Comparison of ENCODE assay signal across 17 cellular contexts in genomic region chr1:222136869-222137268, GRCh38.
DNase-seq lines count a peak whose midpoint lies in the region; ATAC-seq, FAIRE-seq and TF ChIP-seq lines count a peak whose summit lies in the region.
"Had no signal": no experiment of that assay in that cellular context is flagged by ENCODE, and none has a peak within 500 bp of the region (broad histone marks: within the 10 kb centered on the region; RNA-seq: fewer than 3 reads in every experiment).

No MANE protein-coding gene starts in this region.

- no peak for TF ChIP-seq CTCF in LNCaP clone FGC (IDR thresholded peaks at IDR 0.05; ENCODE audit: control insufficient read depth, extremely low read depth, insufficient read depth)
- TF ChIP-seq CTCF in epithelial cell of esophagus (IDR thresholded peaks at IDR 0.05; ENCODE audit: insufficient read depth, low read depth, low read length, missing control alignments), result no peak
- TF ChIP-seq CTCF in pancreas (IDR thresholded peaks at IDR 0.05), result no peak

- H3K9me3 Mint-ChIP-seq in activated naive CD8-positive, alpha-beta T cell treated with anti-CD3 and anti-CD28 coated beads for 36 hours, result peaks cover 4% of the 10 kb centered on the region

- intact Hi-C loops in pancreas (cut with DNase I), result no loop called here

- H3K9me3 ChIP-seq in pancreas, result no peaks in the 10 kb centered on the region

- no peak overlapping the region for H3K4me3 Mint-ChIP-seq in activated naive CD8-positive, alpha-beta T cell treated with anti-CD3 and anti-CD28 coated beads for 36 hours
- H3K4me3 Mint-ChIP-seq: CD14-positive monocyte; CD4-positive, alpha-beta memory T cell; H9 had no signal

- H3K4me1 Mint-ChIP-seq in activated naive CD8-positive, alpha-beta T cell treated with anti-CD3 and anti-CD28 coated beads for 36 hours, result no peaks in the 10 kb centered on the region
- H3K4me1 Mint-ChIP-seq: CD14-positive monocyte; CD4-positive, alpha-beta memory T cell; H9 had no signal

- DNase-seq in AG08395 (ENCODE audit: low spot score) (peak; percentile 0), LNCaP clone FGC (ENCODE audit: low read depth) (peak; percentile 45), epithelial cell of esophagus (ENCODE audit: low read depth) (peak; percentile 46), pancreas (no peak), A172 (ENCODE audit: low spot score) (no peak), GOT3 (lab: John Stamatoyannopoulos, UW) (no peak)
- DNase-seq in activated naive CD8-positive, alpha-beta T cell treated with anti-CD3 and anti-CD28 coated beads for 36 hours, result no peak
- DNase-seq: 8988T; AML-193; CD4-positive, alpha-beta memory T cell; DMS153; DMS79; GF-D8; H9 had no signal

- peaks cover 0 to 4% (median 0%) of the 10 kb centered on the region in 3 donors for H3K4me1 ChIP-seq in pancreas

- H3K36me3 Mint-ChIP-seq in activated naive CD8-positive, alpha-beta T cell treated with anti-CD3 and anti-CD28 coated beads for 36 hours, result peaks cover 3% of the 10 kb centered on the region
- H3K36me3 Mint-ChIP-seq: CD14-positive monocyte had no signal

- no peak overlapping the region for H3K4me3 ChIP-seq in LNCaP clone FGC (ENCODE audit: low read depth, low read length)
- H3K4me3 ChIP-seq in epithelial cell of esophagus (ENCODE audit: low read length), result no peak overlapping the region
- no peak overlapping the region for H3K4me3 ChIP-seq in pancreas

- FAIRE-seq in pancreas (lab: Jason Lieb, UNC), result peak; percentile 59
- FAIRE-seq: H1 had no signal

- H3K27ac ChIP-seq in pancreas, result no peak overlapping the region
- H3K27ac ChIP-seq: HL-60 had no signal

- H3K27ac Mint-ChIP-seq in activated naive CD8-positive, alpha-beta T cell treated with anti-CD3 and anti-CD28 coated beads for 36 hours, result no peak overlapping the region
- H3K27ac Mint-ChIP-seq: CD14-positive monocyte; CD4-positive, alpha-beta memory T cell; H9 had no signal

- H3K36me3 ChIP-seq in pancreas, result no peaks in the 10 kb centered on the region

- H3K27me3 Mint-ChIP-seq in activated naive CD8-positive, alpha-beta T cell treated with anti-CD3 and anti-CD28 coated beads for 36 hours, result no peaks in the 10 kb centered on the region

- 29 to 54% methylated on average over 1 of the region's 1 CpG for WGBS in pancreas, 2 donors

- no peaks in the 10 kb centered on the region for H3K27me3 ChIP-seq in pancreas

- peak in 1 of 4 donors; percentile 30 for ATAC-seq in pancreas

Comparison
In these comparisons a context has a peak if more than half of its experiments do, and no peak if none do; other contexts are left out.
1. DNase-seq: peak in AG08395 (single experiment), LNCaP clone FGC (single experiment) and epithelial cell of esophagus (single experiment); none in pancreas (0 of 6), activated naive CD8-positive, alpha-beta T cell treated with anti-CD3 and anti-CD28 coated beads for 36 hours (single experiment), A172 (single experiment) and GOT3 (single experiment).